11 cellular contexts compared by ENCODE assay signal in the genomic region with DNA sequence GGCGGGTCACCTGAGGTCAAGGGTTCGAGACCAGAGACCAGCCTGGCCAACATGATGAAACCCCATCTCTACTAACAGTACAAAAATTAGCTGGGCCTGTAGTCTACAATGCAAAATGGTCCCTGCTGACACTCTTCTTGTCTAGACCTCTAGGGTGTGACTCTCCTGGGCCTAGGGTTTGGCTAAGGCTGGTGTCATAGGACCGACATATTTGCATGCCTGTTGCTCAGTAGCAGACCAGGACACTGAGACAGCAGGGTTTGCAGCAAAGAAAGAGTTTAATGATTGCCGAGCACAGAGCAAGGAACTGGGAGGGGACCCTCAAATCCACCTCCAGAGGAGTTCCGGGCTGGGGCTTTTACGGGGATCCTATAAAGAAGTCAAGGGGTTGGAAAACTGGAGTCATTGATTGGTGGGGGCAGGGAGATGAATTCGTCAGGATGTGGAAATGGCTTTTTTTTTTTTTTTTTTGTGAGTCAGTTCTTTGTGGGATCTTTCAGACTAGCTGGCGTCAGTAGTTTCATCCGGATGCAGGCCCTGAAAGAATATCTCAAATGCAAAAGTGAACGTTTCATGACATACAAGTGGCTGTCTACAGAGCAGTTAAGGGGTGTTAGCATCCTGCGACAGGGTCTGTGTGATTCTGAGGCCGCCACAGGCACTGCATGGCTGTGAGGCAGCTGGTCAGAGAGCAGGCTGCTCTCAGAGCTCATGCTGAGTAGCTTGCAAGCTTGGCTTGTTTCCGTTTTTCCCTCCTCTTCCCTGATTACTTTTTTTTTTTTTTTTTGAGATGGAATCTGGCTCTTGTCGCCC. TPM values are rescaled to one million over a fixed set of nuclear protein-coding genes. Genes with fewer than 3 reads are reported as not detected.
A peak's percentile ranks its signal among the peaks of the same experiment; 100 is the strongest.
DNase-seq lines count a peak whose midpoint lies in the region; ATAC-seq and TF ChIP-seq lines count a peak whose summit lies in the region.
"Had no signal": no experiment of that assay in that cellular context is flagged by ENCODE, and none has a peak within 500 bp of the region (broad histone marks: within the 10 kb centered on the region; RNA-seq: fewer than 3 reads in every experiment).

No MANE protein-coding gene starts in this region.

- H3K4me3 ChIP-seq in ascending aorta (no peak overlapping the region), transverse colon (no peak overlapping the region)

- ATAC-seq in HG03439 (IDR thresholded peaks at IDR 0.05; ENCODE audit: unreplicated experiment) (no peak), HG02970 (IDR thresholded peaks at IDR 0.05; ENCODE audit: low FRiP score, unreplicated experiment) (no peak)

- DNase-seq in DMS 273 (lab: John Stamatoyannopoulos, UW; ENCODE audit: unreplicated experiment) = peak; percentile 10
- DNase-seq in DMS 273 treated with DMSO at 0.1 percent for 48 hours (lab: John Stamatoyannopoulos, UW) = no peak
- DNase-seq in ascending aorta (ENCODE audit: low spot score in 2 of 2) = no peak
- DNase-seq in iPS-NIHi7 (ENCODE audit: extremely low spot score) = peak; percentile 44
- DNase-seq in transverse colon = no peak
- DNase-seq in medulla oblongata (ENCODE audit: extremely low spot score) = no peak
- DNase-seq: activated naive CD4-positive, alpha-beta T cell; left cardiac atrium had no signal

- TF ChIP-seq CTCF in ascending aorta (IDR thresholded peaks at IDR 0.05) = no peak
- no peak for TF ChIP-seq CTCF in transverse colon (IDR thresholded peaks at IDR 0.05)

- H3K27ac ChIP-seq in ascending aorta = peak overlapping the region; percentile 53 to 55
- peak overlapping the region; percentile 44 to 69 (median 62) for H3K27ac ChIP-seq in transverse colon
- H3K27ac ChIP-seq: 22Rv1 had no signal

- in situ Hi-C loops in transverse colon (cut with MboI; ENCODE audit: low pct_ligation_motif_present in 1 of 4, low pct_unique_long_range_greater_than_20kb in 1 of 4, low sequenced_read_pairs in 3 of 4) = no loop called here

- H3K36me3 ChIP-seq in ascending aorta (no peaks in the 10 kb centered on the region), transverse colon (no peaks in the 10 kb centered on the region)

- no peak for TF ChIP-seq EP300 in transverse colon (IDR thresholded peaks at IDR 0.05; ENCODE audit: low read depth)

- no peak for TF ChIP-seq POLR2A in transverse colon (IDR thresholded peaks at IDR 0.05)

- intact Hi-C loops in ascending aorta (cut with DNase I) (no loop called here), transverse colon (cut with DNase I; ENCODE audit: low total_unique reads) (no loop called here)

- H3K4me1 ChIP-seq in ascending aorta (peaks cover 4 to 14% of the 10 kb centered on the region in 2 donors), transverse colon (peaks cover 0 to 20% (median 2%) of the 10 kb centered on the region in 4 donors)

- 62 to 67% methylated on average over 3 to 14 of the region's 14 CpGs for WGBS in transverse colon (ENCODE audit: low coverage in 1 of 2), 2 donors

- no peaks in the 10 kb centered on the region for H3K27me3 ChIP-seq in ascending aorta
- H3K27me3 ChIP-seq in transverse colon = no peaks in the 10 kb centered on the region

- H3K9me3 ChIP-seq in ascending aorta = no peaks in the 10 kb centered on the region
- no peaks in the 10 kb centered on the region for H3K9me3 ChIP-seq in transverse colon

RNA-seq across cellular contexts. Expression of gene A4GALT, which starts 27.2 kb away (rescaled TPM):
- total RNA-seq in ascending aorta (85.1 TPM), transverse colon (10 to 100 TPM in 2 of 4 donors, 1 to 10 TPM in 2; 6.3 to 31.4 (median 12.7) TPM)

Comparison
In these comparisons a context has a peak if more than half of its experiments do, and no peak if none do; other contexts are left out.
1. DNase-seq: peak in DMS 273 (single experiment) and iPS-NIHi7 (single experiment); none in DMS 273 treated with DMSO at 0.1 percent for 48 hours (single experiment), ascending aorta (0 of 2), transverse colon (single experiment) and medulla oblongata (single experiment).